16 cellular contexts compared by ENCODE assay signal in genomic region chr1:219459321-219460105, GRCh38.
DNase-seq lines count a peak whose midpoint lies in the region; ATAC-seq and TF ChIP-seq lines count a peak whose summit lies in the region.
"Had no signal": no experiment of that assay in that cellular context is flagged by ENCODE, and none has a peak within 500 bp of the region (broad histone marks: within the 10 kb centered on the region; RNA-seq: fewer than 3 reads in every experiment).

No MANE protein-coding gene starts in this region.

- DNase-seq in EH (ENCODE audit: low read depth) (peak; percentile 38), SK-N-MC (ENCODE audit: low read depth, low spot score) (no peak), left ventricle myocardium inferior (no peak), NCI-H1694 (lab: John Stamatoyannopoulos, UW) (no peak), T-helper 17 cell (no peak), medulla oblongata (ENCODE audit: extremely low spot score) (no peak)
- DNase-seq: activated CD4-positive, alpha-beta T cell treated with anti-CD3 and anti-CD28 coated beads, Interleukin-2, amount 50 U/mL, for 1 hour; activated T-cell treated with anti-CD3 and anti-CD28 coated beads, Interleukin-2, amount 50 U/mL, for 1 hour; DMS79 treated with DMSO at 0.1 percent for 48 hours; NCI-H1048; occipital lobe; SHP77 treated with DMSO at 0.1 percent for 48 hours; stimulated activated naive CD4-positive, alpha-beta T cell treated with Interleukin-2 at 50 U/mL for 16 hours had no signal

- intact Hi-C loops in left ventricle myocardium inferior (cut with micrococcal nuclease): no loop called here

- no peak for TF ChIP-seq CTCF in left ventricle myocardium inferior (IDR thresholded peaks at IDR 0.05; ENCODE audit: borderline replicate concordance)

- H3K27me3 Mint-ChIP-seq in T-helper 17 cell: no peaks in the 10 kb centered on the region

- peaks cover 2% of the 10 kb centered on the region for H3K4me1 Mint-ChIP-seq in T-helper 17 cell

- no peak overlapping the region for H3K27ac Mint-ChIP-seq in T-helper 17 cell
- H3K27ac Mint-ChIP-seq: activated naive CD8-positive, alpha-beta T cell had no signal

- no peak for ATAC-seq in T-helper 17 cell

- no peaks in the 10 kb centered on the region for H3K4me1 ChIP-seq in left ventricle myocardium inferior

- H3K27me3 ChIP-seq in left ventricle myocardium inferior (ENCODE audit: low read depth): no peaks in the 10 kb centered on the region

- no peak overlapping the region for H3K4me3 Mint-ChIP-seq in T-helper 17 cell
- H3K4me3 Mint-ChIP-seq: activated naive CD8-positive, alpha-beta T cell; B cell had no signal

- H3K4me3 ChIP-seq in SK-N-MC (no peak overlapping the region), left ventricle myocardium inferior (no peak overlapping the region), skin epidermis (no peak overlapping the region)

- H3K36me3 Mint-ChIP-seq in T-helper 17 cell (ENCODE audit: low read depth): no peaks in the 10 kb centered on the region

- H3K27ac ChIP-seq in SK-N-MC (0 out of 2 replicates have a peak overlapping the region, but pooled peaks have one; percentile 7), left ventricle myocardium inferior (replicated peaks) (peak overlapping the region; percentile 43), skin epidermis (peak overlapping the region; percentile 5 to 87 (median 66))

- no peak overlapping the region for H3K9ac ChIP-seq in SK-N-MC (ENCODE audit: insufficient read length)

- H3K9me3 ChIP-seq in SK-N-MC (ENCODE audit: low read depth, low read length) (no peaks in the 10 kb centered on the region), left ventricle myocardium inferior (replicated peaks) (no peaks in the 10 kb centered on the region), T-helper 17 cell (ENCODE audit: control insufficient read depth, low read length, poor library complexity, severe bottlenecking) (no peaks in the 10 kb centered on the region)

- no peaks in the 10 kb centered on the region for H3K36me3 ChIP-seq in SK-N-MC (ENCODE audit: insufficient read depth, low read length)
- H3K36me3 ChIP-seq in left ventricle myocardium inferior: no peaks in the 10 kb centered on the region

Comparison
In these comparisons a context has a peak if more than half of its experiments do, and no peak if none do; other contexts are left out.
1. H3K27ac ChIP-seq: peak in every context shown above with its lines; median percentile 66 in skin epidermis; 43 in left ventricle myocardium inferior; 7 in SK-N-MC.